Comparison of ENCODE assay signal across 8 cellular contexts in genomic region chr2:207624170-207625013, GRCh38. TPM values are rescaled to one million over a fixed set of nuclear protein-coding genes. Genes with fewer than 3 reads are reported as not detected.
DNase-seq lines count a peak whose midpoint lies in the region; ATAC-seq and TF ChIP-seq lines count a peak whose summit lies in the region.

No MANE protein-coding gene starts in this region.

- H3K4me3 ChIP-seq in HL-60 (replicated peaks; ENCODE audit: insufficient read depth, low read length) (peak overlapping the region; percentile 68), fibroblast of the aortic adventitia (ENCODE audit: low read depth, low read length) (peak overlapping the region; percentile 88)

- H3K9me3 Mint-ChIP-seq in natural killer cell treated with Interleukin-12 subunit alpha and Interleukin-12 subunit beta and Interleukin-15 and Interleukin-18, amount 100 ng/mL, for 72 hours, result no peaks in the 10 kb centered on the region
- no peaks in the 10 kb centered on the region for H3K9me3 Mint-ChIP-seq in stimulated activated naive CD8-positive, alpha-beta T cell treated with anti-CD3 and anti-CD28 coated beads, Interleukin-15, amount 100 ng/mL, for 72 hours

- H3K4me1 Mint-ChIP-seq in natural killer cell treated with Interleukin-12 subunit alpha and Interleukin-12 subunit beta and Interleukin-15 and Interleukin-18, amount 100 ng/mL, for 72 hours (ENCODE audit: low read depth in 2 of 2), result peaks cover 27 to 30% of the 10 kb centered on the region in 2 donors
- peaks cover 60% of the 10 kb centered on the region for H3K4me1 Mint-ChIP-seq in stimulated activated naive CD8-positive, alpha-beta T cell treated with anti-CD3 and anti-CD28 coated beads, Interleukin-15, amount 100 ng/mL, for 72 hours

- ATAC-seq in GM19468 (IDR thresholded peaks at IDR 0.05; ENCODE audit: extremely low read depth, unreplicated experiment), result peak; percentile 12
- ATAC-seq in natural killer cell treated with Interleukin-12 subunit alpha and Interleukin-12 subunit beta and Interleukin-15 and Interleukin-18, amount 100 ng/mL, for 72 hours, result peak; percentile 60 to 68
- ATAC-seq in stimulated activated naive CD8-positive, alpha-beta T cell treated with anti-CD3 and anti-CD28 coated beads, Interleukin-15, amount 100 ng/mL, for 72 hours, result peak; percentile 62

- H3K27me3 Mint-ChIP-seq in natural killer cell treated with Interleukin-12 subunit alpha and Interleukin-12 subunit beta and Interleukin-15 and Interleukin-18, amount 100 ng/mL, for 72 hours, result no peaks in the 10 kb centered on the region
- no peaks in the 10 kb centered on the region for H3K27me3 Mint-ChIP-seq in stimulated activated naive CD8-positive, alpha-beta T cell treated with anti-CD3 and anti-CD28 coated beads, Interleukin-15, amount 100 ng/mL, for 72 hours

- DNase-seq in D341Med (ENCODE audit: low spot score) (peak; percentile 71), HL-60 (ENCODE audit: low read depth in 1 of 2, low spot score in 1 of 2) (peak; percentile 34 to 84), RPMI7951 (ENCODE audit: low read depth) (peak; percentile 76), fibroblast of the aortic adventitia (ENCODE audit: low read depth) (peak; percentile 73)
- peak; percentile 87 for DNase-seq in activated effector memory CD4-positive, alpha-beta T cell treated with anti-CD3 and anti-CD28 coated beads, Interleukin-2, amount 50 U/mL, for 16 hours
- peak; percentile 76 for DNase-seq in natural killer cell treated with Interleukin-12 subunit alpha and Interleukin-12 subunit beta and Interleukin-15 and Interleukin-18, amount 100 ng/mL, for 72 hours (ENCODE audit: low spot score)
- peak; percentile 70 to 73 for DNase-seq in stimulated activated naive CD8-positive, alpha-beta T cell treated with anti-CD3 and anti-CD28 coated beads, Interleukin-15, amount 100 ng/mL, for 72 hours

- no peaks in the 10 kb centered on the region for H3K27me3 ChIP-seq in HL-60 (ENCODE audit: insufficient read depth, poor library complexity, severe bottlenecking)

- peak overlapping the region; percentile 94 for H3K4me3 Mint-ChIP-seq in natural killer cell treated with Interleukin-12 subunit alpha and Interleukin-12 subunit beta and Interleukin-15 and Interleukin-18, amount 100 ng/mL, for 72 hours
- H3K4me3 Mint-ChIP-seq in stimulated activated naive CD8-positive, alpha-beta T cell treated with anti-CD3 and anti-CD28 coated beads, Interleukin-15, amount 100 ng/mL, for 72 hours, result peak overlapping the region; percentile 94 to 97

- H3K36me3 Mint-ChIP-seq in natural killer cell treated with Interleukin-12 subunit alpha and Interleukin-12 subunit beta and Interleukin-15 and Interleukin-18, amount 100 ng/mL, for 72 hours, result peaks cover 6% of the 10 kb centered on the region

- TF ChIP-seq CTCF in HL-60 (IDR thresholded peaks at IDR 0.05; ENCODE audit: insufficient read depth, low read length), result no peak
- no peak for TF ChIP-seq CTCF in fibroblast of the aortic adventitia (IDR thresholded peaks at IDR 0.05; ENCODE audit: insufficient read depth, low read length)

- peak overlapping the region; percentile 85 to 87 for H3K27ac Mint-ChIP-seq in natural killer cell treated with Interleukin-12 subunit alpha and Interleukin-12 subunit beta and Interleukin-15 and Interleukin-18, amount 100 ng/mL, for 72 hours
- H3K27ac Mint-ChIP-seq in stimulated activated naive CD8-positive, alpha-beta T cell treated with anti-CD3 and anti-CD28 coated beads, Interleukin-15, amount 100 ng/mL, for 72 hours, result peak overlapping the region; percentile 93 to 97

- H3K27ac ChIP-seq in HL-60 (replicated peaks), result peak overlapping the region; percentile 98

RNA-seq across cellular contexts. Expression of gene METTL21A, which starts 0.8 kb away (rescaled TPM):
- 22.1 and 33.2 TPM in 2 replicates for total RNA-seq in RPMI7951 (2014; rRNA removed; shearing (Covaris generic))
- total RNA-seq in fibroblast of the aortic adventitia (ENCODE audit: low replicate concordance), result 11.1 and 15.9 TPM in 2 replicates
- 10 to 100 TPM in 1 of 2 donors, 1 to 10 TPM in 1; 9.7 to 23.4 TPM for total RNA-seq in natural killer cell treated with Interleukin-12 subunit alpha and Interleukin-12 subunit beta and Interleukin-15 and Interleukin-18, amount 100 ng/mL, for 72 hours

Comparison
In these comparisons a context has a peak if more than half of its experiments do, and no peak if none do; other contexts are left out.
1. Peak in every context shown above with its lines: DNase-seq, ATAC-seq, H3K4me3 ChIP-seq and H3K27ac ChIP-seq.
2. ATAC-seq: peak in every context shown above with its lines; median percentile 64 in natural killer cell treated with Interleukin-12 subunit alpha and Interleukin-12 subunit beta and Interleukin-15 and Interleukin-18, amount 100 ng/mL, for 72 hours; 62 in stimulated activated naive CD8-positive, alpha-beta T cell treated with anti-CD3 and anti-CD28 coated beads, Interleukin-15, amount 100 ng/mL, for 72 hours; 12 in GM19468.